23 cellular contexts compared by ENCODE assay signal in the genomic region with DNA sequence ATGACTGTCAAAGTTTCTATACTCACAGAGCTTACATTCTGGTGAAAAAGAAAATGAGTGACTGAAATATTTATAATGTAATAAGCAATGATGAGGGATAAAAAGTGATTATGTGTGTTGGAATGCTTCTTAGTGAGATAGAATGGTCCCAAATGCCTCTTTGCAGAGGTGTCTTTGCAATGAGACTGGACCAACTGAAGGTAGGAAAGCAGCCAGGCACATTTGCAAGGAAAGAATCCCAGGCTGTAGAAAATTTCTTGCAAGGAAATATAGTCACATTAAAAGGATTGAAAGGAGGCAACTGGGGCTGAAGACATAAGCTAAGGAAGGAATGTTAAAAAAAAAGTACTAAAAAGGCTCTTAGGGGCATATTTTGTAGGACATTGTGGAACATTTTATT.
"Had no signal": no experiment of that assay in that cellular context is flagged by ENCODE, and none has a peak within 500 bp of the region (broad histone marks: within the 10 kb centered on the region; RNA-seq: fewer than 3 reads in every experiment).

No MANE protein-coding gene starts in this region.

- H3K9me3 ChIP-seq: right lobe of liver, vagina had no signal

- H3K36me3 ChIP-seq: cardiac muscle cell, gastroesophageal sphincter, right lobe of liver, transverse colon, vagina had no signal

- H3K4me3 Mint-ChIP-seq: activated CD4-positive, alpha-beta memory T cell treated with anti-CD3 and anti-CD28 coated beads, Interleukin-2, amount 10 ng/mL, durations not matched to agents 7 days and 5 days; activated CD4-positive, alpha-beta T cell treated with anti-CD3 and anti-CD28 coated beads, Interleukin-2, amount 10 ng/mL, durations not matched to agents 24 days and 14 days; activated CD8-positive, alpha-beta memory T cell treated with anti-CD3 and anti-CD28 coated beads, Interleukin-2, amount 10 ng/mL, durations not matched to agents 7 days and 5 days; activated naive CD4-positive, alpha-beta T cell treated with anti-CD3 and anti-CD28 coated beads, Interleukin-2, amount 10 ng/mL, durations not matched to agents 7 days and 5 days; dendritic cell treated with granulocyte-macrophage colony-stimulating factor and Interleukin-4, amounts not matched to agents 40 ng/mL and 50 ng/mL, for 4 days; nephron; stimulated activated naive B cell treated with anti-CD40 and anti-IgM and Interleukin-4, amounts not matched to agents 10 μg/mL and 1 μg/mL and 100 μg/mL, for 72 hours; T-helper 17 cell had no signal

- DNase-seq: activated CD4-positive, alpha-beta memory T cell treated with anti-CD3 and anti-CD28 coated beads, Interleukin-2, amount 10 ng/mL, durations not matched to agents 7 days and 5 days; activated CD4-positive, alpha-beta T cell treated with anti-CD3 and anti-CD28 coated beads, Interleukin-2, amount 10 ng/mL, durations not matched to agents 24 days and 14 days; activated CD8-positive, alpha-beta memory T cell treated with anti-CD3 and anti-CD28 coated beads, Interleukin-2, amount 10 ng/mL, durations not matched to agents 7 days and 5 days; activated effector memory CD4-positive, alpha-beta T cell treated with anti-CD3 and anti-CD28 coated beads, Interleukin-2, amount 50 U/mL, for 16 hours; activated naive CD4-positive, alpha-beta T cell treated with anti-CD3 and anti-CD28 coated beads, Interleukin-2, amount 10 ng/mL, durations not matched to agents 7 days and 5 days; activated T-cell treated with anti-CD3 and anti-CD28 coated beads for 4 hours; effector CD4-positive, alpha-beta T cell; erythroblast; head of caudate nucleus; right lobe of liver; small intestine; stimulated activated CD4-positive, alpha-beta T cell treated with anti-CD3 and anti-CD28 coated beads, Interleukin-15, amount 100 ng/mL, for 24 hours; stimulated activated CD4-positive, alpha-beta T cell treated with anti-CD3 and anti-CD28 coated beads, Interleukin-2, amount 100 ng/mL, for 48 hours; stimulated activated CD8-positive, alpha-beta memory T cell treated with anti-CD3 and anti-CD28 coated beads, Interleukin-4, amount 100 ng/mL, for 48 hours; stimulated activated naive B cell treated with anti-CD40 and anti-IgM and Interleukin-4, amounts not matched to agents 10 μg/mL and 1 μg/mL and 100 μg/mL, for 72 hours; T-helper 17 cell; transverse colon had no signal

- H3K27ac ChIP-seq: cardiac muscle cell, parathyroid adenoma, right lobe of liver, transverse colon, vagina had no signal

- H3K27me3 ChIP-seq: cardiac muscle cell, gastroesophageal sphincter, right lobe of liver, transverse colon, vagina had no signal

- H3K36me3 Mint-ChIP-seq: activated CD8-positive, alpha-beta memory T cell treated with anti-CD3 and anti-CD28 coated beads, Interleukin-2, amount 10 ng/mL, durations not matched to agents 7 days and 5 days; activated naive CD4-positive, alpha-beta T cell treated with anti-CD3 and anti-CD28 coated beads, Interleukin-2, amount 10 ng/mL, durations not matched to agents 7 days and 5 days; stimulated activated naive B cell treated with anti-CD40 and anti-IgM and Interleukin-4, amounts not matched to agents 10 μg/mL and 1 μg/mL and 100 μg/mL, for 72 hours had no signal

- H3K4me1 ChIP-seq: parathyroid adenoma, right lobe of liver had no signal

- H3K79me2 ChIP-seq: parathyroid adenoma had no signal

- H3K9ac ChIP-seq: parathyroid adenoma had no signal

- H3K27ac Mint-ChIP-seq: activated CD4-positive, alpha-beta memory T cell treated with anti-CD3 and anti-CD28 coated beads, Interleukin-2, amount 10 ng/mL, durations not matched to agents 7 days and 5 days; activated CD4-positive, alpha-beta T cell treated with anti-CD3 and anti-CD28 coated beads, Interleukin-2, amount 10 ng/mL, durations not matched to agents 24 days and 14 days; activated CD8-positive, alpha-beta memory T cell treated with anti-CD3 and anti-CD28 coated beads, Interleukin-2, amount 10 ng/mL, durations not matched to agents 7 days and 5 days; activated naive CD4-positive, alpha-beta T cell treated with anti-CD3 and anti-CD28 coated beads, Interleukin-2, amount 10 ng/mL, durations not matched to agents 7 days and 5 days; dendritic cell treated with granulocyte-macrophage colony-stimulating factor and Interleukin-4, amounts not matched to agents 40 ng/mL and 50 ng/mL, for 4 days; nephron; stimulated activated naive B cell treated with anti-CD40 and anti-IgM and Interleukin-4, amounts not matched to agents 10 μg/mL and 1 μg/mL and 100 μg/mL, for 72 hours; T-helper 17 cell had no signal

- H3K4me3 ChIP-seq: cardiac muscle cell, gastroesophageal sphincter, right lobe of liver, transverse colon, vagina had no signal

- H3K4me1 Mint-ChIP-seq: activated CD4-positive, alpha-beta memory T cell treated with anti-CD3 and anti-CD28 coated beads, Interleukin-2, amount 10 ng/mL, durations not matched to agents 7 days and 5 days; activated CD4-positive, alpha-beta T cell treated with anti-CD3 and anti-CD28 coated beads, Interleukin-2, amount 10 ng/mL, durations not matched to agents 24 days and 14 days; activated CD8-positive, alpha-beta memory T cell treated with anti-CD3 and anti-CD28 coated beads, Interleukin-2, amount 10 ng/mL, durations not matched to agents 7 days and 5 days; activated naive CD4-positive, alpha-beta T cell treated with anti-CD3 and anti-CD28 coated beads, Interleukin-2, amount 10 ng/mL, durations not matched to agents 7 days and 5 days; stimulated activated naive B cell treated with anti-CD40 and anti-IgM and Interleukin-4, amounts not matched to agents 10 μg/mL and 1 μg/mL and 100 μg/mL, for 72 hours; T-helper 17 cell had no signal

- H3K27me3 Mint-ChIP-seq: activated CD8-positive, alpha-beta memory T cell treated with anti-CD3 and anti-CD28 coated beads, Interleukin-2, amount 10 ng/mL, durations not matched to agents 7 days and 5 days; dendritic cell treated with granulocyte-macrophage colony-stimulating factor and Interleukin-4, amounts not matched to agents 40 ng/mL and 50 ng/mL, for 4 days had no signal

- H2AFZ ChIP-seq: parathyroid adenoma had no signal
